Comparison of ENCODE assay signal across 34 cellular contexts in the genomic region with DNA sequence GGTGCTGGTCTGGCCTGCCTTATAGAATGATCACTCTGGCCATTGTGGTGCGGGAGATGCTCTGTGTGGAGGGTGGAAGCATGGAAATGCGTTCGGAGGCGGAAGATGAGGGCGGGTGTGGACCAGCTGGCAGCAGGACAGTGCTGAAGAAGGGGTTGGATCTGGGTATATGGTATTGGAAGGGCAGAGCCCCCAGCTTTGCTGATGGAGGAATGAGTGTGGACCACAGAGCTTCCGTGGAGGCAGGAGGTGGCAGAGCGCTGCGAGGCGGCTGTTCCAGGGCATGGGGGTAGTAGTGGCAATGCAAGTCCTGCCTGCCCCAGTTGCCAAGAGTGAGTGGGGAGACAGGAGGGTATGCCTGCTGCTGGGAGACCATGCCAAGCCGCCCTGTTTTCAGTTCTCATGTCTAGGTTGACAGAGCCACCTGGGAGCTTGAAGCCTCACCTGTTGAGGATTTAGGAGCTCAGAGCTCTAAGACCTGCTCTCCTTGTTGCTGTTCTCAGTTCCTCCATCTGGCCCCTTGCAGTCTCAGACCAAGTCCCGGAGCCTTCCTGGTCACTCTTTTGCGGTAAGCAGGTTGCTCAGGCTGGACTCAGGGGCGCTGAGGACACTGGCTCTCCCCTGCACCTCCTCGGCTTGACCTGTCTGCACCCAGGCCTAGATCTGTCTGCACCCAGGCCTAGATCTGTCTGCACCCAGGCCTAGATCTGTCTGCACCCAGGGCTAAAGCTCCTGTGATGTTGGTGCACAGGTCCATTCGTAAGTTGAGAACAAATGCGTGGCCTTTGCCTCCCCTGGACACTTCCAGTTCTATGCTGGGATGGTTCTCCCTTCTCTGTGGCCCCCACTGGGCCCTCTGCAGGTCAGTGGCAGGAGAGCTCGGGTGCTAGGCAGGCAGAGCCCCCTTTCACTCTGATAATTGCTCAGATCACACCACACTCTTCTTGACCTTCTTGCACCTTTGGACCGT.
DNase-seq lines count a peak whose midpoint lies in the region; ATAC-seq, FAIRE-seq and TF ChIP-seq lines count a peak whose summit lies in the region.
"Had no signal": no experiment of that assay in that cellular context is flagged by ENCODE, and none has a peak within 500 bp of the region (broad histone marks: within the 10 kb centered on the region; RNA-seq: fewer than 3 reads in every experiment).

No MANE protein-coding gene starts in this region.

- no peak for TF ChIP-seq EP300 in K562 (IDR thresholded peaks at IDR 0.05; ENCODE audit: low read length)

- no peak overlapping the region for H3K4me2 ChIP-seq in K562 (ENCODE audit: insufficient read depth, low read length)

- no peaks in the 10 kb centered on the region for H3K9me3 Mint-ChIP-seq in type B pancreatic cell
- H3K9me3 Mint-ChIP-seq: CD8-positive, alpha-beta memory T cell; nephron had no signal

- intact Hi-C loops in cardiac septum (cut with DNase I) = no loop called here
- intact Hi-C loops in heart right ventricle (cut with DNase I) = no loop called here
- intact Hi-C loops in K562 (cut with micrococcal nuclease) = no loop called here
- intact Hi-C loops in lower lobe of right lung (cut with DNase I) = no loop called here
- intact Hi-C loops in thyroid gland (cut with DNase I) = loop anchor here (10.0 kb wide), 1 partner anchor 284 kb away; no protein-coding TSS in a partner anchor

- no peaks in the 10 kb centered on the region for H3K36me3 Mint-ChIP-seq in type B pancreatic cell
- H3K36me3 Mint-ChIP-seq: CD8-positive, alpha-beta memory T cell had no signal

- DNase-seq in cardiac septum (ENCODE audit: low spot score) (peak; percentile 68), heart right ventricle (no peak), K562 (ENCODE audit: extremely low read depth in 1 of 4, low spot score in 3 of 4) (no peak), lower lobe of right lung (peak; percentile 29), thyroid gland (no peak), NCI-H526 treated with DMSO at 0.1 percent for 48 hours (lab: John Stamatoyannopoulos, UW) (no peak), type B pancreatic cell (ENCODE audit: extremely low spot score, unreplicated experiment) (no peak), DMS114 treated with DMSO at 0.1 percent for 48 hours (lab: John Stamatoyannopoulos, UW; ENCODE audit: unreplicated experiment) (no peak)
- DNase-seq: activated CD4-positive, alpha-beta T cell treated with anti-CD3 and anti-CD28 coated beads for 4 hours; activated CD8-positive, alpha-beta T cell treated with anti-CD3 and anti-CD28 coated beads, Interleukin-2, amount 10 ng/mL, durations not matched to agents 7 days and 5 days; activated gamma-delta T cell; BE2C; CD8-positive, alpha-beta memory T cell; cerebellar nuclear complex; foreskin fibroblast; Karpas-422; mammary epithelial cell; NCI-H1417; NCI-H2029 treated with DMSO at 0.1 percent for 48 hours; NCI-H526; SJCRH30; stimulated activated CD8-positive, alpha-beta memory T cell treated with anti-CD3 and anti-CD28 coated beads, Interleukin-4, amount 100 ng/mL, for 48 hours; stomach; SW 1271 had no signal

- no TSS peak for BruUV-seq in K562 (replicated peaks; lab: Mats Ljungman, UMichigan)

- no peaks in the 10 kb centered on the region for H3K9me1 ChIP-seq in K562 (ENCODE audit: control insufficient read depth, insufficient read depth, low read length)

- peaks cover 17% of the 10 kb centered on the region for H3K4me1 Mint-ChIP-seq in type B pancreatic cell (ENCODE audit: unreplicated experiment)
- H3K4me1 Mint-ChIP-seq: nephron had no signal

- H3K4me3 ChIP-seq in heart right ventricle (no peak overlapping the region), K562 (no peak overlapping the region), lower lobe of right lung (no peak overlapping the region), thyroid gland (replicated peaks in 1 of 3) (no peak overlapping the region)
- H3K4me3 ChIP-seq: body of pancreas, GM12878, HAP-1, ovary, SJCRH30, stomach had no signal

- H4K20me1 ChIP-seq in K562 (replicated peaks; ENCODE audit: control insufficient read depth, insufficient read depth, low read length) = no peaks in the 10 kb centered on the region

- in situ Hi-C loops in K562 (cut with MboI) = no loop called here

- H3K27ac Mint-ChIP-seq in type B pancreatic cell = no peak overlapping the region
- H3K27ac Mint-ChIP-seq: activated CD8-positive, alpha-beta T cell treated with anti-CD3 and anti-CD28 coated beads, Interleukin-2, amount 10 ng/mL, durations not matched to agents 7 days and 5 days had no signal

- TF ChIP-seq RAD21 in K562 (CRISPR knock-in tag; conservative IDR thresholded peaks at IDR 0.05 in 1 of 2, IDR thresholded peaks at IDR 0.05 in 1 of 2) = no peak

- ATAC-seq in heart right ventricle = no peak
- peak; percentile 49; the same call in 2 of the 3 replicates for ATAC-seq in K562
- no peak for ATAC-seq in lower lobe of right lung
- ATAC-seq: activated CD8-positive, alpha-beta T cell treated with anti-CD3 and anti-CD28 coated beads, Interleukin-2, amount 10 ng/mL, durations not matched to agents 7 days and 5 days; body of pancreas; GM12878 had no signal

- no peak overlapping the region for H3K9ac ChIP-seq in K562 (ENCODE audit: insufficient read depth in 1 of 2, low read depth in 2 of 2, low read length in 2 of 2)

- WGBS in heart right ventricle, 2 donors = 95 to 96% methylated on average over 18 of the region's 18 CpGs
- 2% methylated on average over 18 of the region's 18 CpGs for WGBS in K562 (ENCODE audit: insufficient coverage, low coverage, missing lambda C conversion rate)
- 94 to 97% methylated on average over 18 of the region's 18 CpGs for WGBS in thyroid gland, 2 donors

- H3K36me3 ChIP-seq in heart right ventricle (no peaks in the 10 kb centered on the region), K562 (ENCODE audit: control insufficient read depth, insufficient read depth, low read length) (no peaks in the 10 kb centered on the region), lower lobe of right lung (no peaks in the 10 kb centered on the region), thyroid gland (no peaks in the 10 kb centered on the region)
- H3K36me3 ChIP-seq: BE2C, esophagus muscularis mucosa, HAP-1, ovary, SJCRH30, stomach, tibial artery had no signal

- FAIRE-seq in K562 (lab: Jason Lieb, UNC) = no peak
- FAIRE-seq: endometrium, GM12878, keratinocyte had no signal

- H3K9me3 ChIP-seq in heart right ventricle = no peaks in the 10 kb centered on the region
- no peaks in the 10 kb centered on the region for H3K9me3 ChIP-seq in K562 (replicated peaks; ENCODE audit: control insufficient read depth, insufficient read depth, low read depth, low read length)
- H3K9me3 ChIP-seq in lower lobe of right lung = no peaks in the 10 kb centered on the region
- H3K9me3 ChIP-seq in thyroid gland = no peaks in the 10 kb centered on the region
- H3K9me3 ChIP-seq: BE2C, body of pancreas, esophagus muscularis mucosa, HAP-1, ovary, SJCRH30, stomach, tibial artery had no signal

- TF ChIP-seq POLR2A in K562 (conservative IDR thresholded peaks at IDR 0.05) = no peak
- no peak for TF ChIP-seq POLR2A in thyroid gland (IDR thresholded peaks at IDR 0.05)

- peaks cover 0 to 7% (median 0%) of the 10 kb centered on the region in 7 donors for H3K27me3 ChIP-seq in heart right ventricle
- H3K27me3 ChIP-seq in K562 (ENCODE audit: control insufficient read depth in 2 of 2, insufficient read depth in 2 of 2, low read length in 2 of 2) = peaks cover 5 to 57% of the 10 kb centered on the region in 2 experiments; a peak in 3 of 5 replicates
- no peaks in the 10 kb centered on the region for H3K27me3 ChIP-seq in lower lobe of right lung (ENCODE audit: low read depth)
- H3K27me3 ChIP-seq in thyroid gland = no peaks in the 10 kb centered on the region
- H3K27me3 ChIP-seq: BE2C, body of pancreas, dorsolateral prefrontal cortex, esophagus muscularis mucosa, ovary, SJCRH30, tibial artery had no signal

- POLR2A ChIA-PET in K562 (lab: Yijun Ruan, JAX) = interaction anchor here (0.8 kb wide), 1 partner anchor 19 kb away, joined by 4 read pairs; no protein-coding TSS in a partner anchor

- no peak overlapping the region for H3K27ac ChIP-seq in heart right ventricle
- H3K27ac ChIP-seq in K562 (ENCODE audit: extremely low read depth, low read depth, low read length) = no peak overlapping the region
- no peak overlapping the region for H3K27ac ChIP-seq in lower lobe of right lung
- H3K27ac ChIP-seq in thyroid gland = peak overlapping the region in 2 of 3 donors; percentile 67 to 71
- H3K27ac ChIP-seq: body of pancreas, esophagus muscularis mucosa, ovary, SJCRH30, stomach had no signal

- CTCF ChIA-PET in K562 (lab: Yijun Ruan, JAX; ENCODE audit: low intra/inter-chr PET ratio) = interaction anchor here (0.7 kb wide), 1 partner anchor 287 kb away, joined by 5 read pairs; no protein-coding TSS in a partner anchor

- TF ChIP-seq CTCF in heart right ventricle (IDR thresholded peaks at IDR 0.05) (no peak), K562 (IDR thresholded peaks at IDR 0.05 in 2 of 3, conservative IDR thresholded peaks at IDR 0.05 in 1 of 3; ENCODE audit: insufficient read depth in 2 of 3, low read depth in 1 of 3, low read length in 3 of 3) (no peak), lower lobe of right lung (IDR thresholded peaks at IDR 0.05) (no peak), thyroid gland (IDR thresholded peaks at IDR 0.05) (no peak), type B pancreatic cell (conservative IDR thresholded peaks at IDR 0.05) (no peak)

- H3K4me1 ChIP-seq in heart right ventricle (peaks cover 0 to 3% (median 0%) of the 10 kb centered on the region in 9 donors), K562 (replicated peaks in 1 of 2; ENCODE audit: control insufficient read depth in 2 of 2, insufficient read depth in 2 of 2, low read length in 2 of 2) (peaks cover 0 to 5% of the 10 kb centered on the region in 2 experiments; a peak in 2 of 5 replicates), lower lobe of right lung (no peaks in the 10 kb centered on the region), thyroid gland (peaks cover 5 to 21% of the 10 kb centered on the region in 2 donors)
- H3K4me1 ChIP-seq: BE2C, body of pancreas, esophagus muscularis mucosa, HAP-1, SJCRH30, stomach had no signal

- H3K27me3 Mint-ChIP-seq in type B pancreatic cell = peaks cover 9% of the 10 kb centered on the region

- H3K79me2 ChIP-seq in K562 (ENCODE audit: control insufficient read depth, insufficient read depth, low read length) = no peaks in the 10 kb centered on the region

- no peak overlapping the region for H3K4me3 Mint-ChIP-seq in type B pancreatic cell
- H3K4me3 Mint-ChIP-seq: activated CD8-positive, alpha-beta T cell treated with anti-CD3 and anti-CD28 coated beads, Interleukin-2, amount 10 ng/mL, durations not matched to agents 7 days and 5 days; CD8-positive, alpha-beta memory T cell; nephron had no signal

- no peak overlapping the region for H2AFZ ChIP-seq in K562 (ENCODE audit: low read depth, low read length)

Comparison
In these comparisons a context has a peak if more than half of its experiments do, and no peak if none do; other contexts are left out.
1. DNase-seq: peak in cardiac septum (single experiment) and lower lobe of right lung (single experiment); none in heart right ventricle (0 of 2), K562 (0 of 4), thyroid gland (0 of 2), NCI-H526 treated with DMSO at 0.1 percent for 48 hours (single experiment), type B pancreatic cell (single experiment) and DMS114 treated with DMSO at 0.1 percent for 48 hours (single experiment).
2. H3K27ac ChIP-seq: peak in thyroid gland (2 of 3); none in heart right ventricle (0 of 10), K562 (single experiment) and lower lobe of right lung (single experiment).